ENCODE assay signal across 1 cellular context in genomic region chr13:46593403-46593802, GRCh38.
TF ChIP-seq lines count a peak whose summit lies in the region.

No MANE protein-coding gene starts in this region.

TF ChIP-seq in SK-N-SH treated with all-trans-retinoic acid at 6 μM for 48 hours, 23 proteins besides CTCF, POLR2A, EP300 and RAD21 (continued from another document):
- TF ChIP-seq PATZ1 (CRISPR knock-in tag; IDR thresholded peaks at IDR 0.05; ENCODE audit: borderline replicate concordance) (no peak), POU6F1 (CRISPR knock-in tag; IDR thresholded peaks at IDR 0.05; ENCODE audit: borderline replicate concordance, low read depth) (no peak), ZNF565 (CRISPR knock-in tag; conservative IDR thresholded peaks at IDR 0.05; ENCODE audit: low read depth) (no peak), ZNF8 (CRISPR knock-in tag; IDR thresholded peaks at IDR 0.05) (no peak), CSRNP3 (CRISPR knock-in tag; IDR thresholded peaks at IDR 0.05) (no peak), ZC3H10 (CRISPR knock-in tag; IDR thresholded peaks at IDR 0.05) (no peak), ZFP3 (CRISPR knock-in tag; IDR thresholded peaks at IDR 0.05) (no peak), ZNF70 (CRISPR knock-in tag; IDR thresholded peaks at IDR 0.05) (no peak)
TF ChIP-seq in SK-N-SH treated with all-trans-retinoic acid at 6 μM for 48 hours: peak in this region for 0.
